Comparison of ENCODE assay signal across 12 cellular contexts in genomic region chr6:147651249-147652063, GRCh38.
DNase-seq lines count a peak whose midpoint lies in the region; ATAC-seq and TF ChIP-seq lines count a peak whose summit lies in the region.
"Had no signal": no experiment of that assay in that cellular context is flagged by ENCODE, and none has a peak within 500 bp of the region (broad histone marks: within the 10 kb centered on the region; RNA-seq: fewer than 3 reads in every experiment).

No MANE protein-coding gene starts in this region.

- POLR2A ChIA-PET in A673 (lab: Charles Lee; ENCODE audit: low non-redundant PET): no interaction called here

- no peak for ATAC-seq in GM19035 (IDR thresholded peaks at IDR 0.05; ENCODE audit: unreplicated experiment)
- no peak for ATAC-seq in HG02852 (IDR thresholded peaks at IDR 0.05; ENCODE audit: unreplicated experiment)

- H3K36me3 ChIP-seq in A673 (ENCODE audit: insufficient read depth, low read length, poor library complexity, severe bottlenecking) (no peaks in the 10 kb centered on the region), kidney epithelial cell (ENCODE audit: control insufficient read depth, insufficient read depth, low read length) (no peaks in the 10 kb centered on the region)

- no peak overlapping the region for H3K27ac ChIP-seq in A673 (ENCODE audit: low read depth, low read length, poor library complexity, severe bottlenecking)

- BruUV-seq in A673 (replicated peaks; lab: Mats Ljungman, UMichigan): no TSS peak

- CTCF ChIA-PET in A673 (lab: Charles Lee): interaction anchor here (0.5 kb wide), 1 partner anchor 119 kb away, joined by 3 read pairs; no protein-coding TSS in a partner anchor

- intact Hi-C loops in A673 (cut with micrococcal nuclease; ENCODE audit: unreplicated experiment): no loop called here

- no peaks in the 10 kb centered on the region for H3K9me3 ChIP-seq in A673 (ENCODE audit: low read depth, low read length, poor library complexity, severe bottlenecking)

- peaks cover 19% of the 10 kb centered on the region for H3K4me1 ChIP-seq in A673 (ENCODE audit: insufficient read depth, low read length, poor library complexity, severe bottlenecking)

- no peaks in the 10 kb centered on the region for H3K27me3 ChIP-seq in A673 (replicated peaks; ENCODE audit: insufficient read depth, low read depth, low read length, poor library complexity)
- H3K27me3 ChIP-seq in kidney epithelial cell (ENCODE audit: control insufficient read depth, insufficient read depth, low read length): no peaks in the 10 kb centered on the region

- TF ChIP-seq CTCF in A673 (conservative IDR thresholded peaks at IDR 0.05; ENCODE audit: low read depth, low read length): peak; percentile 43
- peak; percentile 26 for TF ChIP-seq CTCF in LNCaP clone FGC (IDR thresholded peaks at IDR 0.05; ENCODE audit: control insufficient read depth, extremely low read depth, insufficient read depth)
- no peak for TF ChIP-seq CTCF in kidney epithelial cell (IDR thresholded peaks at IDR 0.05; ENCODE audit: insufficient read depth, low read length, poor library complexity, severe bottlenecking)

- DNase-seq in A673 (ENCODE audit: low spot score) (peak; percentile 49), LNCaP clone FGC (ENCODE audit: low read depth) (no peak), cerebellar cortex (ENCODE audit: low spot score) (peak; percentile 9), kidney epithelial cell (ENCODE audit: low read depth) (peak; percentile 2), superior temporal gyrus (ENCODE audit: extremely low spot score) (no peak), UCSD-AML1 (lab: John Stamatoyannopoulos, UW; ENCODE audit: unreplicated experiment) (no peak)
- DNase-seq: activated gamma-delta T cell treated with Interleukin-2 at 50 U/mL for 16 hours; CD4-positive, alpha-beta memory T cell; NCI-H1694; T-helper 1 cell had no signal

- no peak overlapping the region for H3K4me3 ChIP-seq in A673 (ENCODE audit: low read depth, low read length, poor library complexity, severe bottlenecking)
- H3K4me3 ChIP-seq in LNCaP clone FGC (ENCODE audit: low read depth, low read length): no peak overlapping the region
- no peak overlapping the region for H3K4me3 ChIP-seq in kidney epithelial cell (ENCODE audit: low read depth, low read length)

Comparison
In these comparisons a context has a peak if more than half of its experiments do, and no peak if none do; other contexts are left out.
1. DNase-seq: peak in A673 (single experiment), cerebellar cortex (single experiment) and kidney epithelial cell (single experiment); none in LNCaP clone FGC (single experiment), superior temporal gyrus (single experiment) and UCSD-AML1 (single experiment).